In the genomic region with DNA sequence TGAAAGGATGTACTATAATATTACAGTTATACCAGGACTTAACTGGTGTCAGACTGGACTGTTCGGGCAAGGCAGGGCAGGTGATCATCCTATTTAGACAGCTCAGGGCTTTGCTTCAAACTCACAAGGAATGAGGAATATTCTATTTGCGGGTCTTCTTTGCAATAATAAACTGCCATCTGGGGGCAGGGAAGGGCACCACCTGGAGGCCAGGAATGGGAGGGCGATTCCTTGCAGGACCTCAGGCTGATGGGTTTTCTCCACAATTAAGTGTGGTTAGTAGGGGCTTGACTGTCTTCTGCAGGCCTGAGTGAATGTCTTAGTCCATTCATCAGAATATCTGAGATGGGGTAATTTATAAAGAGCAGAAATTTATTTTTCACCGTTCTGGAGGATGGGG, we compare ENCODE assay signal across 11 cellular contexts.
DNase-seq lines count a peak whose midpoint lies in the region; ATAC-seq, FAIRE-seq and TF ChIP-seq lines count a peak whose summit lies in the region.
"Had no signal": no experiment of that assay in that cellular context is flagged by ENCODE, and none has a peak within 500 bp of the region (broad histone marks: within the 10 kb centered on the region; RNA-seq: fewer than 3 reads in every experiment).

No MANE protein-coding gene starts in this region.

- peaks cover 3% of the 10 kb centered on the region for H3K27me3 Mint-ChIP-seq in neural progenitor cell (ENCODE audit: insufficient read depth, low read depth)

- H3K36me3 ChIP-seq in SK-N-SH (replicated peaks in 1 of 2; ENCODE audit: control insufficient read depth in 1 of 2, insufficient read depth in 2 of 2, low read length in 1 of 2): no peaks in the 10 kb centered on the region
- no peaks in the 10 kb centered on the region for H3K36me3 ChIP-seq in breast epithelium
- no peaks in the 10 kb centered on the region for H3K36me3 ChIP-seq in neural progenitor cell
- H3K36me3 ChIP-seq: transverse colon had no signal

- POLR2A ChIA-PET in SK-N-SH (lab: Yijun Ruan, JAX): no interaction called here

- H3K4me3 ChIP-seq in SK-N-SH (ENCODE audit: low read depth in 2 of 2, low read length in 1 of 2) (peak overlapping the region in 1 of 2 experiments; percentile 38; a peak in 1 of 4 replicates), breast epithelium (no peak overlapping the region), neural progenitor cell (no peak overlapping the region)
- H3K4me3 ChIP-seq: A549, transverse colon had no signal

- no peaks in the 10 kb centered on the region for H3K9me2 ChIP-seq in SK-N-SH

- TF ChIP-seq CTCF in SK-N-SH (IDR thresholded peaks at IDR 0.05) (peak; percentile 31), breast epithelium (IDR thresholded peaks at IDR 0.05) (peak in 2 of 3 donors; percentile 19 to 24), neural progenitor cell (IDR thresholded peaks at IDR 0.05) (peak; percentile 58)

- H3K4me1 ChIP-seq in SK-N-SH (ENCODE audit: control insufficient read depth in 1 of 2, insufficient read depth in 2 of 2, low read depth in 1 of 2, low read length in 1 of 2) (peaks cover 0 to 3% of the 10 kb centered on the region in 2 experiments; a peak in 1 of 4 replicates), breast epithelium (no peaks in the 10 kb centered on the region), neural progenitor cell (peaks cover 31% of the 10 kb centered on the region)
- H3K4me1 ChIP-seq: A549 had no signal

- H3F3A ChIP-seq in SK-N-SH (replicated peaks; ENCODE audit: insufficient read depth) (no peaks in the 10 kb centered on the region), neural progenitor cell (ENCODE audit: low read depth) (peaks cover 26% of the 10 kb centered on the region)

- no peaks in the 10 kb centered on the region for H3K9me3 ChIP-seq in SK-N-SH
- no peaks in the 10 kb centered on the region for H3K9me3 ChIP-seq in breast epithelium
- H3K9me3 ChIP-seq in neural progenitor cell (ENCODE audit: low read depth): no peaks in the 10 kb centered on the region
- H3K9me3 ChIP-seq: transverse colon had no signal

- H3K9ac ChIP-seq in SK-N-SH (no peak overlapping the region), neural progenitor cell (no peak overlapping the region)

- 45% methylated on average over 3 of the region's 4 CpGs for WGBS in SK-N-SH (ENCODE audit: low lambda C conversion rate)

- DNase-seq in SK-N-SH (no peak), breast epithelium (ENCODE audit: low spot score in 2 of 2) (no peak), neural progenitor cell (ENCODE audit: low spot score) (peak; percentile 29), HTR-8/SVneo (ENCODE audit: insufficient read length, low spot score) (no peak), T-helper 2 cell (no peak), GM03348 (ENCODE audit: low spot score) (no peak)
- DNase-seq: effector CD4-positive, alpha-beta T cell; transverse colon had no signal

- no peak overlapping the region for H3K4me3 Mint-ChIP-seq in neural progenitor cell

- intact Hi-C loops in breast epithelium (cut with DNase I; ENCODE audit: low total_unique reads): no loop called here

- H3K4me1 Mint-ChIP-seq in neural progenitor cell: peaks cover 55% of the 10 kb centered on the region

- H2AFZ ChIP-seq in SK-N-SH (ENCODE audit: low read depth) (no peak overlapping the region), neural progenitor cell (replicated peaks) (no peak overlapping the region)

- no peak overlapping the region for H3K27ac ChIP-seq in SK-N-SH (ENCODE audit: low read depth in 2 of 2, low read length in 1 of 2)
- H3K27ac ChIP-seq in breast epithelium: no peak overlapping the region
- H3K27ac ChIP-seq in neural progenitor cell: no peak overlapping the region
- H3K27ac ChIP-seq: A549, transverse colon had no signal

- H3K4me2 ChIP-seq in SK-N-SH (no peak overlapping the region), neural progenitor cell (no peak overlapping the region)
- H3K4me2 ChIP-seq: A549 had no signal

- peak overlapping the region; percentile 50 for H3K27ac Mint-ChIP-seq in neural progenitor cell

- H3K27me3 ChIP-seq in SK-N-SH (ENCODE audit: insufficient read depth) (no peaks in the 10 kb centered on the region), breast epithelium (no peaks in the 10 kb centered on the region), neural progenitor cell (no peaks in the 10 kb centered on the region)
- H3K27me3 ChIP-seq: transverse colon had no signal

- peak; percentile 11; the same call in 1 of the 2 replicates for TF ChIP-seq RAD21 in SK-N-SH (IDR thresholded peaks at IDR 0.05; ENCODE audit: low read length)

- no peak for TF ChIP-seq POLR2A in breast epithelium (IDR thresholded peaks at IDR 0.05)

- CTCF ChIA-PET in SK-N-SH (lab: Yijun Ruan, JAX): interaction anchor here (1.2 to 2.2 kb wide), 5 partner anchors 15 to 363 kb away, joined by 3 to 10 read pairs (median 6); no protein-coding TSS in a partner anchor

- H4K20me1 ChIP-seq in SK-N-SH (ENCODE audit: insufficient read depth) (no peaks in the 10 kb centered on the region), neural progenitor cell (ENCODE audit: low read depth) (no peaks in the 10 kb centered on the region)

- no peak for FAIRE-seq in HTR-8/SVneo (lab: Jason Lieb, UNC)
- FAIRE-seq: A549 had no signal

- no peaks in the 10 kb centered on the region for H3K36me3 Mint-ChIP-seq in neural progenitor cell

- no peak for TF ChIP-seq EP300 in SK-N-SH (IDR thresholded peaks at IDR 0.05; ENCODE audit: borderline replicate concordance in 1 of 2, low read depth in 1 of 2, low read length in 1 of 2)

- H3K79me2 ChIP-seq in SK-N-SH (ENCODE audit: insufficient read depth): no peaks in the 10 kb centered on the region
- no peaks in the 10 kb centered on the region for H3K79me2 ChIP-seq in neural progenitor cell (ENCODE audit: low read depth)

- ATAC-seq in SK-N-SH treated with all-trans-retinoic acid at 6 μM for 48 hours (no peak), HG03469 (IDR thresholded peaks at IDR 0.05; ENCODE audit: unreplicated experiment) (peak; percentile 42)
- ATAC-seq: A549 had no signal

- peaks cover 18% of the 10 kb centered on the region for H3K9me3 Mint-ChIP-seq in neural progenitor cell

TF ChIP-seq in SK-N-SH, 30 proteins besides CTCF, POLR2A, EP300 and RAD21 (continues in another document):
- TF ChIP-seq, protein P1, sequence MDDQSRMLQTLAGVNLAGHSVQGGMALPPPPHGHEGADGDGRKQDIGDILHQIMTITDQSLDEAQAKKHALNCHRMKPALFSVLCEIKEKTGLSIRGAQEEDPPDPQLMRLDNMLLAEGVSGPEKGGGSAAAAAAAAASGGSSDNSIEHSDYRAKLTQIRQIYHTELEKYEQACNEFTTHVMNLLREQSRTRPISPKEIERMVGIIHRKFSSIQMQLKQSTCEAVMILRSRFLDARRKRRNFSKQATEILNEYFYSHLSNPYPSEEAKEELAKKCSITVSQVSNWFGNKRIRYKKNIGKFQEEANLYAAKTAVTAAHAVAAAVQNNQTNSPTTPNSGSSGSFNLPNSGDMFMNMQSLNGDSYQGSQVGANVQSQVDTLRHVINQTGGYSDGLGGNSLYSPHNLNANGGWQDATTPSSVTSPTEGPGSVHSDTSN (IDR thresholded peaks at IDR 0.05): no peak
- TF ChIP-seq SMC3 (IDR thresholded peaks at IDR 0.05; ENCODE audit: low read depth, low read length) (no peak), JUND (IDR thresholded peaks at IDR 0.05) (no peak)
- TF ChIP-seq, protein P2, sequence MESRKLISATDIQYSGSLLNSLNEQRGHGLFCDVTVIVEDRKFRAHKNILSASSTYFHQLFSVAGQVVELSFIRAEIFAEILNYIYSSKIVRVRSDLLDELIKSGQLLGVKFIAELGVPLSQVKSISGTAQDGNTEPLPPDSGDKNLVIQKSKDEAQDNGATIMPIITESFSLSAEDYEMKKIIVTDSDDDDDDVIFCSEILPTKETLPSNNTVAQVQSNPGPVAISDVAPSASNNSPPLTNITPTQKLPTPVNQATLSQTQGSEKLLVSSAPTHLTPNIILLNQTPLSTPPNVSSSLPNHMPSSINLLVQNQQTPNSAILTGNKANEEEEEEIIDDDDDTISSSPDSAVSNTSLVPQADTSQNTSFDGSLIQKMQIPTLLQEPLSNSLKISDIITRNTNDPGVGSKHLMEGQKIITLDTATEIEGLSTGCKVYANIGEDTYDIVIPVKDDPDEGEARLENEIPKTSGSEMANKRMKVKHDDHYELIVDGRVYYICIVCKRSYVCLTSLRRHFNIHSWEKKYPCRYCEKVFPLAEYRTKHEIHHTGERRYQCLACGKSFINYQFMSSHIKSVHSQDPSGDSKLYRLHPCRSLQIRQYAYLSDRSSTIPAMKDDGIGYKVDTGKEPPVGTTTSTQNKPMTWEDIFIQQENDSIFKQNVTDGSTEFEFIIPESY (IDR thresholded peaks at IDR 0.05; ENCODE audit: borderline replicate concordance, low read depth): no peak

TF ChIP-seq in SK-N-SH treated with all-trans-retinoic acid at 6 μM for 48 hours, 23 proteins besides CTCF, POLR2A, EP300 and RAD21 (continues in another document):
- TF ChIP-seq, protein P3, sequence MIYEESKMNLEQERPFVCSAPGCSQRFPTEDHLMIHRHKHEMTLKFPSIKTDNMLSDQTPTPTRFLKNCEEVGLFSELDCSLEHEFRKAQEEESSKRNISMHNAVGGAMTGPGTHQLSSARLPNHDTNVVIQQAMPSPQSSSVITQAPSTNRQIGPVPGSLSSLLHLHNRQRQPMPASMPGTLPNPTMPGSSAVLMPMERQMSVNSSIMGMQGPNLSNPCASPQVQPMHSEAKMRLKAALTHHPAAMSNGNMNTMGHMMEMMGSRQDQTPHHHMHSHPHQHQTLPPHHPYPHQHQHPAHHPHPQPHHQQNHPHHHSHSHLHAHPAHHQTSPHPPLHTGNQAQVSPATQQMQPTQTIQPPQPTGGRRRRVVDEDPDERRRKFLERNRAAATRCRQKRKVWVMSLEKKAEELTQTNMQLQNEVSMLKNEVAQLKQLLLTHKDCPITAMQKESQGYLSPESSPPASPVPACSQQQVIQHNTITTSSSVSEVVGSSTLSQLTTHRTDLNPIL (CRISPR knock-in tag; IDR thresholded peaks at IDR 0.05; ENCODE audit: low read depth): no peak
- TF ChIP-seq GLIS3 (CRISPR knock-in tag; IDR thresholded peaks at IDR 0.05) (no peak), ZC3H10 (CRISPR knock-in tag; IDR thresholded peaks at IDR 0.05) (no peak), ZNF8 (CRISPR knock-in tag; IDR thresholded peaks at IDR 0.05) (no peak), ZNF70 (CRISPR knock-in tag; IDR thresholded peaks at IDR 0.05) (no peak), ARNTL (CRISPR knock-in tag; IDR thresholded peaks at IDR 0.05; ENCODE audit: borderline replicate concordance, low read depth) (no peak), ZFP30 (CRISPR knock-in tag; IDR thresholded peaks at IDR 0.05) (no peak), TOX (CRISPR knock-in tag; IDR thresholded peaks at IDR 0.05; ENCODE audit: borderline replicate concordance) (no peak)
